12 cellular contexts compared by ENCODE assay signal in the genomic region with DNA sequence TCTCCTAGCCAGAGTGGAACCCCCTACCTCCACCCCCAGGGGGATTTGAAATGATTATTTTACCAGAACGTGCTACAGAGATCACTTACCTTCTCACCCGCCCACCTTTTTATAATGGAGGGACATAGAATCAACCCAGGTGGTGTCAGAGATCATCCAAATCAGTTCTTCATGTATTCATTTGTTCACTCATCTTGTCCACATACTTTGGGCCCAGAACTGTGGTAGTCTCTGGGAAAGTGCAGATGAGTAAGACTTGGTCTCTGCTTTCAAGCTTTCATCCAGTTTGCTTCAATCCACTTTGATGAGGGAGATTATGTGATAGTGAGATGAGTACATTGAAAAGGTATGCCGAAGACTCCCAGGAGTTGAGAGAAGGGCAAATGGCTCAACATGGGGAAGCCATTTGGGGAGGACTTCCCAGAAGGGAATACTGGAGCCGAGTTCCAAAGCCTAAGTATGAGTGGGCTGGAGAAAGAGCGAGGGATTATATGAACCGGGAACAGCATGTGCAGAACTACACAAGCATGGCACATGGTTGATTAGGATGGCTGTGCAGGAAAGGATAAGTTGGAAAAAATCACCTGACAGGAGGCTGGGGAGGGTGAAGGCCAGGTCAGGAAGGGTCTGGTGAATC. TPM values are rescaled to one million over a fixed set of nuclear protein-coding genes. Genes with fewer than 3 reads are reported as not detected.
DNase-seq lines count a peak whose midpoint lies in the region; ATAC-seq and TF ChIP-seq lines count a peak whose summit lies in the region.
"Had no signal": no experiment of that assay in that cellular context is flagged by ENCODE, and none has a peak within 500 bp of the region (broad histone marks: within the 10 kb centered on the region; RNA-seq: fewer than 3 reads in every experiment).

No MANE protein-coding gene starts in this region.

- H3K9me3 ChIP-seq in Panc1 (ENCODE audit: control insufficient read depth, insufficient read depth, low read depth, low read length), result no peaks in the 10 kb centered on the region; the same call in 1 of the 2 replicates
- no peaks in the 10 kb centered on the region for H3K9me3 ChIP-seq in gastroesophageal sphincter
- H3K9me3 ChIP-seq in smooth muscle cell (replicated peaks; ENCODE audit: low read depth), result peaks cover 4% of the 10 kb centered on the region

- H3K36me3 ChIP-seq in Panc1 (ENCODE audit: control insufficient read depth, insufficient read depth, low read length) (no peaks in the 10 kb centered on the region; the same call in 1 of the 2 replicates), gastroesophageal sphincter (no peaks in the 10 kb centered on the region), smooth muscle cell (ENCODE audit: low read depth) (no peaks in the 10 kb centered on the region)

- no peak for TF ChIP-seq CTCF in Panc1 (IDR thresholded peaks at IDR 0.05)
- TF ChIP-seq CTCF in gastroesophageal sphincter (IDR thresholded peaks at IDR 0.05), result no peak
- no peak for TF ChIP-seq CTCF in smooth muscle cell (IDR thresholded peaks at IDR 0.05; ENCODE audit: borderline replicate concordance, insufficient read depth, poor library complexity, severe bottlenecking)

- CTCF ChIA-PET in Panc1 (lab: Charles Lee), result no interaction called here

- POLR2A ChIA-PET in Panc1 (lab: Charles Lee), result no interaction called here

- peak; percentile 24 for DNase-seq in ELF-1 (ENCODE audit: low read depth, low spot score)
- no peak for DNase-seq in Panc1 (ENCODE audit: low read depth, low spot score)
- no peak for DNase-seq in smooth muscle cell (lab: John Stamatoyannopoulos, UW; ENCODE audit: unreplicated experiment)
- DNase-seq in cerebellar cortex (ENCODE audit: low spot score), result no peak
- DNase-seq: activated CD4-positive, alpha-beta T cell treated with anti-CD3 and anti-CD28 coated beads, Interleukin-2, amount 50 U/mL, for 48 hours; DMS79 treated with DMSO at 0.1 percent for 48 hours; NCI-H2171 treated with DMSO at 0.1 percent for 48 hours had no signal

- no peak for TF ChIP-seq EP300 in gastroesophageal sphincter (IDR thresholded peaks at IDR 0.05)

- no TSS peak for BruUV-seq in Panc1 (replicated peaks; lab: Mats Ljungman, UMichigan)

- H3K79me2 ChIP-seq in smooth muscle cell (ENCODE audit: low read depth), result no peaks in the 10 kb centered on the region

- H3K4me3 ChIP-seq in Panc1 (ENCODE audit: low read depth in 2 of 2, low read length in 2 of 2), result no peak overlapping the region
- no peak overlapping the region for H3K4me3 ChIP-seq in gastroesophageal sphincter
- no peak overlapping the region for H3K4me3 ChIP-seq in smooth muscle cell

- TF ChIP-seq POLR2A in gastroesophageal sphincter (IDR thresholded peaks at IDR 0.05), result no peak

- no peak overlapping the region for H3K9ac ChIP-seq in smooth muscle cell (ENCODE audit: low read depth)

- peaks cover 23% of the 10 kb centered on the region for H3F3A ChIP-seq in smooth muscle cell (ENCODE audit: low read depth)

- H3K27ac ChIP-seq in Panc1 (ENCODE audit: low read length), result peak overlapping the region; percentile 100; the same call in 1 of the 2 replicates
- peak overlapping the region in 3 of 4 donors; percentile 96 to 99 (median 98) for H3K27ac ChIP-seq in gastroesophageal sphincter
- peak overlapping the region; percentile 95 for H3K27ac ChIP-seq in smooth muscle cell (ENCODE audit: low read depth)
- H3K27ac ChIP-seq: foreskin keratinocyte had no signal

- H4K20me1 ChIP-seq in smooth muscle cell (ENCODE audit: low read depth), result no peaks in the 10 kb centered on the region

- intact Hi-C loops in Panc1 (cut with micrococcal nuclease; ENCODE audit: unreplicated experiment), result loop anchor here (5.0 kb wide), 2 partner anchors 152 to 398 kb away; no protein-coding TSS in a partner anchor

- 87 to 100% methylated on average over 2 to 6 of the region's 6 CpGs for WGBS in gastroesophageal sphincter (ENCODE audit: low coverage in 1 of 2), 2 donors
- WGBS in smooth muscle cell (ENCODE audit: low lambda C conversion rate), result 69% methylated on average over 6 of the region's 6 CpGs

- H3K4me2 ChIP-seq in smooth muscle cell, result no peak overlapping the region

- ATAC-seq in Panc1 (no peak), gastroesophageal sphincter (no peak), GM18907 (IDR thresholded peaks at IDR 0.05; ENCODE audit: unreplicated experiment) (no peak), esophagus mucosa (no peak), GM18867 (IDR thresholded peaks at IDR 0.05; ENCODE audit: unreplicated experiment) (no peak)
- ATAC-seq: foreskin keratinocyte had no signal

- H3K4me1 ChIP-seq in Panc1 (ENCODE audit: control insufficient read depth, insufficient read depth, low read length) (peaks cover 16% of the 10 kb centered on the region), gastroesophageal sphincter (peaks cover 4 to 33% (median 7%) of the 10 kb centered on the region in 3 donors), smooth muscle cell (ENCODE audit: low read depth) (peaks cover 9% of the 10 kb centered on the region)
- H3K4me1 ChIP-seq: foreskin keratinocyte had no signal

- no peaks in the 10 kb centered on the region for H3K27me3 ChIP-seq in Panc1 (ENCODE audit: control insufficient read depth, insufficient read depth, low read length)
- no peaks in the 10 kb centered on the region for H3K27me3 ChIP-seq in gastroesophageal sphincter
- no peaks in the 10 kb centered on the region for H3K27me3 ChIP-seq in smooth muscle cell (ENCODE audit: low read depth)
- H3K27me3 ChIP-seq: foreskin keratinocyte had no signal

- in situ Hi-C loops in Panc1 (cut with HindIII; ENCODE audit: low pct_unique_long_range_greater_than_20kb, low sequenced_read_pairs), result no loop called here

- H2AFZ ChIP-seq in smooth muscle cell (ENCODE audit: low read depth), result no peak overlapping the region

RNA-seq across cellular contexts. Expression of a gene that starts 1.9 kb away (rescaled TPM):
- total RNA-seq in Panc1 (2021; ENCODE audit: unreplicated experiment), result 15.5 TPM
- polyA plus RNA-seq in Panc1 (2012; ENCODE audit: insufficient read length), result 9.0 TPM
- 10 to 100 TPM; 19.0 to 29.6 (median 25.2) TPM for total RNA-seq in gastroesophageal sphincter
- total RNA-seq in smooth muscle cell, result 5.6 and 9.2 TPM in 2 replicates
- 4.8 and 5.1 TPM in 2 replicates for polyA plus RNA-seq in smooth muscle cell
- 10.4 TPM for total RNA-seq in esophagus mucosa
